9 cellular contexts compared by ENCODE assay signal in genomic region chr17:17913695-17914332, GRCh38. TPM values are rescaled to one million over a fixed set of nuclear protein-coding genes. Genes with fewer than 3 reads are reported as not detected.
A peak's percentile ranks its signal among the peaks of the same experiment; 100 is the strongest.
DNase-seq lines count a peak whose midpoint lies in the region; ATAC-seq and TF ChIP-seq lines count a peak whose summit lies in the region.
"Had no signal": no experiment of that assay in that cellular context is flagged by ENCODE, and none has a peak within 500 bp of the region (broad histone marks: within the 10 kb centered on the region; RNA-seq: fewer than 3 reads in every experiment).

No MANE protein-coding gene starts in this region.

- no peaks in the 10 kb centered on the region for H3K9me3 ChIP-seq in transverse colon

- ATAC-seq in activated CD4-positive, alpha-beta T cell treated with anti-CD3 and anti-CD28 coated beads for 36 hours: peak; percentile 92
- ATAC-seq in GM18870 (IDR thresholded peaks at IDR 0.05; ENCODE audit: unreplicated experiment): no peak

- intact Hi-C loops in activated CD4-positive, alpha-beta T cell treated with anti-CD3 and anti-CD28 coated beads for 36 hours (cut with DNase I, micrococcal nuclease): no loop called here
- intact Hi-C loops in transverse colon (cut with DNase I; ENCODE audit: low total_unique reads): no loop called here

- no peaks in the 10 kb centered on the region for H3K36me3 ChIP-seq in transverse colon

- no peak overlapping the region for H3K4me3 Mint-ChIP-seq in activated CD4-positive, alpha-beta T cell treated with anti-CD3 and anti-CD28 coated beads for 36 hours
- H3K4me3 Mint-ChIP-seq: CD8-positive, alpha-beta memory T cell had no signal

- H3K4me1 ChIP-seq in transverse colon: peaks cover 11 to 16% (median 14%) of the 10 kb centered on the region in 4 donors

- CTCF ChIA-PET in activated CD4-positive, alpha-beta T cell treated with anti-CD3 and anti-CD28 coated beads for 36 hours (lab: Charles Lee): interaction anchor here (1.8 kb wide), 1 partner anchor 102 kb away, joined by 4 read pairs; no protein-coding TSS in a partner anchor

- no peak for TF ChIP-seq CTCF in transverse colon (IDR thresholded peaks at IDR 0.05)

- peaks cover 3% of the 10 kb centered on the region for H3K4me1 Mint-ChIP-seq in activated CD4-positive, alpha-beta T cell treated with anti-CD3 and anti-CD28 coated beads for 36 hours

- H3K27ac ChIP-seq in transverse colon: peak overlapping the region; percentile 66 to 74 (median 70)

- TF ChIP-seq POLR2A in transverse colon (IDR thresholded peaks at IDR 0.05): no peak

- no peaks in the 10 kb centered on the region for H3K27me3 ChIP-seq in transverse colon

- peaks cover 2% of the 10 kb centered on the region for H3K36me3 Mint-ChIP-seq in activated CD4-positive, alpha-beta T cell treated with anti-CD3 and anti-CD28 coated beads for 36 hours (ENCODE audit: low read depth)

- in situ Hi-C loops in transverse colon (cut with MboI; ENCODE audit: low pct_ligation_motif_present in 1 of 4, low pct_unique_long_range_greater_than_20kb in 1 of 4, low sequenced_read_pairs in 3 of 4): no loop called here

- 16 to 26% methylated on average over 2 to 4 of the region's 4 CpGs for whole genome bisulfite sequencing in transverse colon (ENCODE audit: low coverage in 1 of 2), 2 donors

- no peak overlapping the region for H3K4me3 ChIP-seq in transverse colon

- H3K9me3 Mint-ChIP-seq in activated CD4-positive, alpha-beta T cell treated with anti-CD3 and anti-CD28 coated beads for 36 hours (ENCODE audit: low read depth): no peaks in the 10 kb centered on the region
- H3K9me3 Mint-ChIP-seq: CD8-positive, alpha-beta memory T cell had no signal

- H3K27ac Mint-ChIP-seq in activated CD4-positive, alpha-beta T cell treated with anti-CD3 and anti-CD28 coated beads for 36 hours: no peak overlapping the region

- POLR2A ChIA-PET in activated CD4-positive, alpha-beta T cell treated with anti-CD3 and anti-CD28 coated beads for 36 hours (lab: Charles Lee): no interaction called here

- TF ChIP-seq EP300 in transverse colon (IDR thresholded peaks at IDR 0.05; ENCODE audit: low read depth): no peak

- H3K27me3 Mint-ChIP-seq in activated CD4-positive, alpha-beta T cell treated with anti-CD3 and anti-CD28 coated beads for 36 hours: no peaks in the 10 kb centered on the region
- H3K27me3 Mint-ChIP-seq: CD8-positive, alpha-beta memory T cell had no signal

- peak; percentile 60 for DNase-seq in activated CD4-positive, alpha-beta T cell treated with anti-CD3 and anti-CD28 coated beads for 36 hours
- no peak for DNase-seq in activated CD4-positive, alpha-beta T cell treated with anti-CD3 and anti-CD28 coated beads for 1 hour
- DNase-seq in NCI-H1694 (lab: John Stamatoyannopoulos, UW) (peak; percentile 75), T1000 (lab: John Stamatoyannopoulos, UW) (peak; percentile 85), dermis blood vessel endothelial cell (peak; percentile 82), mesenteric fat pad (ENCODE audit: low spot score) (peak; percentile 89), transverse colon (peak; percentile 88)

RNA-seq across cellular contexts. Expression of gene TOM1L2, which starts 58.4 kb away (rescaled TPM):
- 10 to 100 TPM; 11.3 to 11.9 TPM for total RNA-seq in activated CD4-positive, alpha-beta T cell treated with anti-CD3 and anti-CD28 coated beads for 36 hours
- 21.6 and 30.0 TPM in 2 replicates for total RNA-seq in dermis blood vessel endothelial cell
- 43.7 TPM for total RNA-seq in mesenteric fat pad
- total RNA-seq in transverse colon: 100 to 1,000 TPM in 2 of 4 donors, 10 to 100 TPM in 2; 65.9 to 178 (median 97.7) TPM

RNA-seq across cellular contexts. Expression of gene DRC3, which starts 58.8 kb away (rescaled TPM):
- total RNA-seq in activated CD4-positive, alpha-beta T cell treated with anti-CD3 and anti-CD28 coated beads for 36 hours: under 1 TPM; 0.11 to 0.18 TPM
- total RNA-seq in dermis blood vessel endothelial cell (1.5 and 2.5 TPM in 2 replicates), mesenteric fat pad (0.32 TPM), transverse colon (1 to 10 TPM in 1 of 4 donors, under 1 TPM in 2, not detected in 1; 0.64 to 1.8 (median 0.82) TPM)
